ENCODE assay signal across 10 cellular contexts in genomic region chr17:75346906-75347305, GRCh38. TPM values are rescaled to one million over a fixed set of nuclear protein-coding genes. Genes with fewer than 3 reads are reported as not detected.
DNase-seq lines count a peak whose midpoint lies in the region; ATAC-seq and TF ChIP-seq lines count a peak whose summit lies in the region.
"Had no signal": no experiment of that assay in that cellular context is flagged by ENCODE, and none has a peak within 500 bp of the region (broad histone marks: within the 10 kb centered on the region; RNA-seq: fewer than 3 reads in every experiment).

No MANE protein-coding gene starts in this region.

- no peak for DNase-seq in activated T-cell treated with anti-CD3 and anti-CD28 coated beads, Interleukin-2, amount 50 U/mL, for 24 hours
- DNase-seq in activated T-cell treated with anti-CD3 and anti-CD28 coated beads for 4 hours (no peak), SJCRH30 (peak; percentile 85 to 93), fibroblast of lung (ENCODE audit: low read depth in 2 of 2) (peak; percentile 28 to 78), amygdala (lab: John Stamatoyannopoulos, UW) (no peak)
- peak; percentile 23 to 49 for DNase-seq in stimulated activated CD8-positive, alpha-beta memory T cell treated with anti-CD3 and anti-CD28 coated beads, Interleukin-7, amount 100 ng/mL, for 48 hours (ENCODE audit: extremely low read depth in 1 of 2, low read depth in 1 of 2)
- no peak for DNase-seq in activated effector memory CD4-positive, alpha-beta T cell treated with Interleukin-2 at 50 U/mL for 16 hours
- DNase-seq: DMS53 had no signal

- H3K27ac Mint-ChIP-seq in activated T-cell treated with anti-CD3 and anti-CD28 coated beads, Interleukin-2, amount 50 U/mL, for 24 hours: peak overlapping the region; percentile 91

- no peaks in the 10 kb centered on the region for H3K27me3 Mint-ChIP-seq in activated T-cell treated with anti-CD3 and anti-CD28 coated beads, Interleukin-2, amount 50 U/mL, for 24 hours

- H3K4me3 ChIP-seq in SJCRH30 (no peak overlapping the region), fibroblast of lung (replicated peaks in 1 of 4; ENCODE audit: control extremely low read depth in 1 of 4, insufficient read depth in 1 of 4, low read depth in 3 of 4, low read length in 4 of 4) (no peak overlapping the region)

- H3K27me3 ChIP-seq in SJCRH30 (no peaks in the 10 kb centered on the region), fibroblast of lung (ENCODE audit: control insufficient read depth, insufficient read depth, low read length) (no peaks in the 10 kb centered on the region)

- no peak overlapping the region for H3K9ac ChIP-seq in fibroblast of lung (ENCODE audit: insufficient read depth, low read length)
- H3K9ac ChIP-seq: parathyroid adenoma had no signal

- H3K4me1 Mint-ChIP-seq in activated T-cell treated with anti-CD3 and anti-CD28 coated beads, Interleukin-2, amount 50 U/mL, for 24 hours (ENCODE audit: low read depth): peaks cover 95% of the 10 kb centered on the region

- no peak for ATAC-seq in HG03039 (IDR thresholded peaks at IDR 0.05; ENCODE audit: unreplicated experiment)

- H2AFZ ChIP-seq in fibroblast of lung (ENCODE audit: low read length): no peak overlapping the region
- H2AFZ ChIP-seq: parathyroid adenoma had no signal

- H3K79me2 ChIP-seq in fibroblast of lung (ENCODE audit: control insufficient read depth, insufficient read depth, low read length): peaks cover 14% of the 10 kb centered on the region

- H3K9me3 Mint-ChIP-seq in activated T-cell treated with anti-CD3 and anti-CD28 coated beads, Interleukin-2, amount 50 U/mL, for 24 hours: no peaks in the 10 kb centered on the region

- no peaks in the 10 kb centered on the region for H4K20me1 ChIP-seq in fibroblast of lung (ENCODE audit: control insufficient read depth, extremely low read depth, insufficient read depth, low read length)

- no peak for TF ChIP-seq CTCF in fibroblast of lung (conservative IDR thresholded peaks at IDR 0.05 in 1 of 2, IDR thresholded peaks at IDR 0.05 in 1 of 2; ENCODE audit: low read depth in 1 of 2, low read length in 2 of 2)

- H3K27ac ChIP-seq in SJCRH30: 0 out of 2 replicates have a peak overlapping the region, but pooled peaks have one; percentile 8
- no peak overlapping the region for H3K27ac ChIP-seq in fibroblast of lung (ENCODE audit: insufficient read depth, low read length)
- H3K27ac ChIP-seq: parathyroid adenoma had no signal

- H3K36me3 ChIP-seq in SJCRH30 (no peaks in the 10 kb centered on the region), fibroblast of lung (ENCODE audit: control insufficient read depth, insufficient read depth, low read length) (no peaks in the 10 kb centered on the region)

- H3K9me3 ChIP-seq in SJCRH30 (replicated peaks): no peaks in the 10 kb centered on the region
- no peaks in the 10 kb centered on the region for H3K9me3 ChIP-seq in fibroblast of lung (ENCODE audit: control insufficient read depth, insufficient read depth, low read depth, low read length)

- peaks cover 1% of the 10 kb centered on the region for H3K36me3 Mint-ChIP-seq in activated T-cell treated with anti-CD3 and anti-CD28 coated beads, Interleukin-2, amount 50 U/mL, for 24 hours (ENCODE audit: low read depth)

- peak overlapping the region; percentile 52 for H3K4me3 Mint-ChIP-seq in activated T-cell treated with anti-CD3 and anti-CD28 coated beads, Interleukin-2, amount 50 U/mL, for 24 hours

- H3K4me1 ChIP-seq in SJCRH30: peaks cover 38% of the 10 kb centered on the region
- H3K4me1 ChIP-seq in fibroblast of lung (ENCODE audit: control insufficient read depth, extremely low read depth, insufficient read depth, low read length): no peaks in the 10 kb centered on the region

- no peak overlapping the region for H3K4me2 ChIP-seq in fibroblast of lung (ENCODE audit: extremely low read depth, insufficient read depth, low read length)

RNA-seq across cellular contexts. Expression of gene SLC25A19, which starts 57.7 kb away (rescaled TPM):
- total RNA-seq in SJCRH30 (2014; rRNA removed; shearing (Covaris generic)): 16.2 and 18.7 TPM in 2 replicates
- total RNA-seq in fibroblast of lung: 7.4 and 9.7 TPM in 2 replicates
- 5.1 and 8.4 TPM in 2 replicates for polyA plus RNA-seq in fibroblast of lung
- 5.9 and 11.8 TPM in 2 replicates for polyA plus RNA-seq in fibroblast of lung (2012)
- polyA minus RNA-seq in fibroblast of lung (ENCODE audit: low replicate concordance): 24.0 and 26.9 TPM in 2 replicates

RNA-seq across cellular contexts. Expression of gene GRB2, which starts 58.6 kb away (rescaled TPM):
- total RNA-seq in SJCRH30 (2014; rRNA removed; shearing (Covaris generic)): 91.8 and 92.9 TPM in 2 replicates
- 56.0 and 68.9 TPM in 2 replicates for total RNA-seq in fibroblast of lung
- 69.7 and 79.8 TPM in 2 replicates for polyA plus RNA-seq in fibroblast of lung
- 67.0 and 75.7 TPM in 2 replicates for polyA plus RNA-seq in fibroblast of lung (2012)
- polyA minus RNA-seq in fibroblast of lung (ENCODE audit: low replicate concordance): 81.9 and 86.8 TPM in 2 replicates

Comparison
In these comparisons a context has a peak if more than half of its experiments do, and no peak if none do; other contexts are left out.
1. DNase-seq: peak in SJCRH30 (2 of 2), fibroblast of lung (2 of 2) and stimulated activated CD8-positive, alpha-beta memory T cell treated with anti-CD3 and anti-CD28 coated beads, Interleukin-7, amount 100 ng/mL, for 48 hours (2 of 2); none in activated T-cell treated with anti-CD3 and anti-CD28 coated beads, Interleukin-2, amount 50 U/mL, for 24 hours (single experiment), activated T-cell treated with anti-CD3 and anti-CD28 coated beads for 4 hours (single experiment), amygdala (0 of 56) and activated effector memory CD4-positive, alpha-beta T cell treated with Interleukin-2 at 50 U/mL for 16 hours (single experiment).